ENCODE assay signal across 8 cellular contexts in the genomic region with DNA sequence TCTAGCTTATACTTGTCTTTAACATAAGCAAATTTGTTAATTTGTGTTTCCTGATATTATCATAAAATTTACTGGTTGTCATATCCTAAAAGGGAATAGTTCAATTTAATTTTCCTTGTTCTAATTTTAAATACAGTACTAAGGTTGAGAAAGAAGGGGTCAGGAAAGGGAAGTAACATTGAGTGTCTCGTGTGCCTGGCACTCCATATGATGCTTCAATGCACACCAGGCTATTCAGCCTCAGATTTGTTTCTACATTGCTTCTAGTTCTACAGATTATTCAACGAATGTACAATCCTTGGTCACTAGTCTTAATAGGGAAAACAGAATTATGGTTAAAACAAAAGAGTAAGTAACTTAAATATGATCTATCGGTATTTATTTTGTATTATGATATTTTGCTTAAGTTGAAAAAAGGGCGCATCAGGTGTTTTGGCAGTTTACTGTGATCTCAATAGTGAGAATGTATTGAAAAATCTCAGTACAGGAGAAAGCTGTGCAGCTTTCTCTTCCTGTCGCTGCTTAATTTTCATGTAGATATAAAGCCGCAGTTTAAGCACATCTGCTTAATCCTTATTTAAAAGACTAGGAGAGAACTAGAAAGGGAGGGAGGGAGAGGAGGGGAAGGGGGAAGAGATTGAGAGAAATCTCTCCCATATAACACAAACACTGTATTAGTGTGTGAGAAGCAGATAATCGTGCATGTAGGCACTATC.
DNase-seq lines count a peak whose midpoint lies in the region; ATAC-seq lines count a peak whose summit lies in the region.

No MANE protein-coding gene starts in this region.

- peaks cover 53% of the 10 kb centered on the region for H3K36me3 Mint-ChIP-seq in activated naive CD8-positive, alpha-beta T cell treated with anti-CD3 and anti-CD28 coated beads, Interleukin-2, amount 50 U/mL, for 24 hours (ENCODE audit: low read depth)

- H3K27ac Mint-ChIP-seq in activated naive CD8-positive, alpha-beta T cell treated with anti-CD3 and anti-CD28 coated beads, Interleukin-2, amount 50 U/mL, for 24 hours = peak overlapping the region; percentile 89

- ATAC-seq in GM19463 (IDR thresholded peaks at IDR 0.05; ENCODE audit: unreplicated experiment) = peak; percentile 42
- ATAC-seq in HG03558 (IDR thresholded peaks at IDR 0.05; ENCODE audit: extremely low read depth, unreplicated experiment) = peak; percentile 39
- ATAC-seq in activated naive CD8-positive, alpha-beta T cell treated with anti-CD3 and anti-CD28 coated beads, Interleukin-2, amount 50 U/mL, for 24 hours = no peak
- ATAC-seq in activated CD4-positive, CD25-positive, alpha-beta regulatory T cell treated with anti-CD3 and anti-CD28 coated beads, Interleukin-2, amount 50 U/mL, for 24 hours = no peak

- H3K27me3 Mint-ChIP-seq in activated naive CD8-positive, alpha-beta T cell treated with anti-CD3 and anti-CD28 coated beads, Interleukin-2, amount 50 U/mL, for 24 hours = no peaks in the 10 kb centered on the region

- peaks cover 81% of the 10 kb centered on the region for H3K4me1 Mint-ChIP-seq in activated naive CD8-positive, alpha-beta T cell treated with anti-CD3 and anti-CD28 coated beads, Interleukin-2, amount 50 U/mL, for 24 hours

- DNase-seq in GF-D8 (lab: John Stamatoyannopoulos, UW) = peak; percentile 43
- DNase-seq in activated naive CD8-positive, alpha-beta T cell treated with anti-CD3 and anti-CD28 coated beads, Interleukin-2, amount 50 U/mL, for 24 hours = no peak
- DNase-seq in effector CD4-positive, alpha-beta T cell = no peak
- DNase-seq in DMS153 treated with DMSO at 0.1 percent for 48 hours (lab: John Stamatoyannopoulos, UW; ENCODE audit: unreplicated experiment) = no peak
- no peak for DNase-seq in GM03348 (ENCODE audit: low spot score)

- H3K4me3 Mint-ChIP-seq in activated naive CD8-positive, alpha-beta T cell treated with anti-CD3 and anti-CD28 coated beads, Interleukin-2, amount 50 U/mL, for 24 hours = peak overlapping the region; percentile 75

- no peaks in the 10 kb centered on the region for H3K9me3 Mint-ChIP-seq in activated naive CD8-positive, alpha-beta T cell treated with anti-CD3 and anti-CD28 coated beads, Interleukin-2, amount 50 U/mL, for 24 hours

Comparison
In these comparisons a context has a peak if more than half of its experiments do, and no peak if none do; other contexts are left out.
1. ATAC-seq: peak in GM19463 (single experiment) and HG03558 (single experiment); none in activated naive CD8-positive, alpha-beta T cell treated with anti-CD3 and anti-CD28 coated beads, Interleukin-2, amount 50 U/mL, for 24 hours (single experiment) and activated CD4-positive, CD25-positive, alpha-beta regulatory T cell treated with anti-CD3 and anti-CD28 coated beads, Interleukin-2, amount 50 U/mL, for 24 hours (0 of 2).